Comparison of ENCODE assay signal across 18 cellular contexts in the genomic region with DNA sequence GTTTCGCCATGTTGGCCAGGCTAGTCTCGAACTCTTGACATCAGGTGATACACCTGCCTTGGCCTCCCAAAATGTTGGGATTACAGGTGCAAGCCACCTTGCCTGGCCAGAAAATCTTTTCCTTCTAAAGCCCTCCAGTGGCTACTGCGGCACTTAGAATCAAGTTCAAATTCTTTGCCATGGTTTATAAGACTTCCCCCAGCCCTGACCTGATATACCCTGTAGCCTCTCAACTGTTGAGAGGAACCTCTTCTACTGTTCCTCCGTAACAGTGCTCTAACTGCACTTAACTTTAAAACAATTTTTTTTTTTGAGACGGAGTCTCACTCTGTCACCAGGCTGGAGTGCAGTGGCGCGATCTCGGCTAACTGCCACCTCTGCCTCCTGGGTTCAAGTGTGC.
DNase-seq lines count a peak whose midpoint lies in the region; ATAC-seq and TF ChIP-seq lines count a peak whose summit lies in the region.
"Had no signal": no experiment of that assay in that cellular context is flagged by ENCODE, and none has a peak within 500 bp of the region (broad histone marks: within the 10 kb centered on the region; RNA-seq: fewer than 3 reads in every experiment).

No MANE protein-coding gene starts in this region.

- H3K36me3 ChIP-seq in BLaER1 treated with 17β-estradiol and CSF1 and Interleukin-3, amounts not matched to agents 10 nM and 100 nM = no peaks in the 10 kb centered on the region
- no peaks in the 10 kb centered on the region for H3K36me3 ChIP-seq in DOHH2 (ENCODE audit: control insufficient read depth, low read length)
- no peaks in the 10 kb centered on the region for H3K36me3 ChIP-seq in naive thymus-derived CD4-positive, alpha-beta T cell (ENCODE audit: control insufficient read depth in 2 of 3, insufficient read depth in 3 of 3, low read length in 3 of 3)
- H3K36me3 ChIP-seq: heart right ventricle, prostate gland had no signal

- intact Hi-C loops in activated T-helper 1 cell treated with anti-CD3 and anti-CD28 coated beads, Interleukin-12 subunit alpha, Interleukin-12 subunit beta, Interleukin-2, Interleukin-4 antibody, amounts not matched to agents 30 ng/mL and 10 ng/mL and 1 ng/mL, durations not matched to agents 14 hours and 24 hours and 36 hours (cut with micrococcal nuclease) = loop anchor here (2.0 kb wide), 1 partner anchor 36 kb away; no protein-coding TSS in a partner anchor
- intact Hi-C loops in naive thymus-derived CD4-positive, alpha-beta T cell (cut with micrococcal nuclease) = loop anchor here (2.0 to 5.0 kb wide), 2 partner anchors 83 to 84 kb away; no protein-coding TSS in a partner anchor
- intact Hi-C loops in dorsolateral prefrontal cortex (cut with DNase I) = no loop called here

- no peaks in the 10 kb centered on the region for H3K79me2 ChIP-seq in DOHH2 (ENCODE audit: control insufficient read depth, low read length)

- H4K20me1 ChIP-seq in BLaER1 treated with 17β-estradiol and CSF1 and Interleukin-3, amounts not matched to agents 10 nM and 100 nM = no peaks in the 10 kb centered on the region
- H4K20me1 ChIP-seq in DOHH2 (ENCODE audit: control insufficient read depth, insufficient read depth, low read depth, low read length) = no peaks in the 10 kb centered on the region

- POLR2A ChIA-PET in naive thymus-derived CD4-positive, alpha-beta T cell (lab: Charles Lee) = interaction anchor here (0.6 kb wide), 1 partner anchor 25 kb away, joined by 4 read pairs; no protein-coding TSS in a partner anchor

- H3K36me3 Mint-ChIP-seq in activated T-helper 1 cell treated with anti-CD3 and anti-CD28 coated beads, Interleukin-12 subunit alpha, Interleukin-12 subunit beta, Interleukin-2, Interleukin-4 antibody, amounts not matched to agents 30 ng/mL and 10 ng/mL and 1 ng/mL, durations not matched to agents 14 hours and 24 hours and 36 hours (ENCODE audit: low read depth) = peaks cover 10% of the 10 kb centered on the region
- peaks cover 0 to 21% (median 3%) of the 10 kb centered on the region in 5 donors for H3K36me3 Mint-ChIP-seq in naive thymus-derived CD4-positive, alpha-beta T cell

- no peak overlapping the region for H3K9ac ChIP-seq in BLaER1 treated with 17β-estradiol and CSF1 and Interleukin-3, amounts not matched to agents 10 nM and 100 nM

- no peak for ATAC-seq in naive thymus-derived CD4-positive, alpha-beta T cell
- ATAC-seq in GM21737 (IDR thresholded peaks at IDR 0.05; ENCODE audit: unreplicated experiment) = no peak

- no peaks in the 10 kb centered on the region for H3K27me3 ChIP-seq in BLaER1 treated with 17β-estradiol and CSF1 and Interleukin-3, amounts not matched to agents 10 nM and 100 nM
- H3K27me3 ChIP-seq in DOHH2 (ENCODE audit: control insufficient read depth, low read length) = no peaks in the 10 kb centered on the region
- no peaks in the 10 kb centered on the region for H3K27me3 ChIP-seq in naive thymus-derived CD4-positive, alpha-beta T cell (ENCODE audit: control insufficient read depth in 2 of 2, insufficient read depth in 2 of 2, low read length in 2 of 2)
- H3K27me3 ChIP-seq in dorsolateral prefrontal cortex = peaks cover 0 to 4% (median 0%) of the 10 kb centered on the region in 45 donors
- H3K27me3 ChIP-seq: heart right ventricle had no signal

- no peaks in the 10 kb centered on the region for H3K9me2 ChIP-seq in DOHH2 (replicated peaks; ENCODE audit: control insufficient read depth, low read length)

- H3K27ac ChIP-seq in BLaER1 treated with 17β-estradiol and CSF1 and Interleukin-3, amounts not matched to agents 10 nM and 100 nM = peak overlapping the region in 6 of 11 experiments; percentile 9 to 22 (median 13); a peak in 5 of 22 replicates
- H3K27ac ChIP-seq in DOHH2 (ENCODE audit: low read depth, low read length) = no peak overlapping the region
- H3K27ac ChIP-seq in naive thymus-derived CD4-positive, alpha-beta T cell (ENCODE audit: low read depth, low read length) = no peak overlapping the region
- no peak overlapping the region for H3K27ac ChIP-seq in dorsolateral prefrontal cortex
- H3K27ac ChIP-seq: prostate gland had no signal

- H3K4me3 ChIP-seq in BLaER1 treated with 17β-estradiol and CSF1 and Interleukin-3, amounts not matched to agents 10 nM and 100 nM = no peak overlapping the region
- H3K4me3 ChIP-seq in DOHH2 (ENCODE audit: low read length) = no peak overlapping the region
- no peak overlapping the region for H3K4me3 ChIP-seq in naive thymus-derived CD4-positive, alpha-beta T cell (ENCODE audit: low read length)
- H3K4me3 ChIP-seq in dorsolateral prefrontal cortex = no peak overlapping the region
- H3K4me3 ChIP-seq: heart right ventricle, lung, prostate gland had no signal

- peaks cover 55 to 68% (median 61%) of the 10 kb centered on the region in 10 experiments for H3K4me1 ChIP-seq in BLaER1 treated with 17β-estradiol and CSF1 and Interleukin-3, amounts not matched to agents 10 nM and 100 nM
- H3K4me1 ChIP-seq in DOHH2 (ENCODE audit: control insufficient read depth, low read length) = peaks cover 67% of the 10 kb centered on the region
- peaks cover 27 to 39% of the 10 kb centered on the region in 2 donors for H3K4me1 ChIP-seq in naive thymus-derived CD4-positive, alpha-beta T cell (ENCODE audit: control insufficient read depth in 2 of 2, insufficient read depth in 2 of 2, low read length in 2 of 2)
- H3K4me1 ChIP-seq: prostate gland had no signal

- H3K4me2 ChIP-seq in BLaER1 treated with 17β-estradiol and CSF1 and Interleukin-3, amounts not matched to agents 10 nM and 100 nM = peak overlapping the region; percentile 24 to 76 (median 45); a peak in 18 of 22 replicates
- peak overlapping the region; percentile 42; the same call in 1 of the 2 replicates for H3K4me2 ChIP-seq in DOHH2 (ENCODE audit: low read length)

- CTCF ChIA-PET in naive thymus-derived CD4-positive, alpha-beta T cell (lab: Charles Lee) = no interaction called here

- H3K4me3 Mint-ChIP-seq in activated T-helper 1 cell treated with anti-CD3 and anti-CD28 coated beads, Interleukin-12 subunit alpha, Interleukin-12 subunit beta, Interleukin-2, Interleukin-4 antibody, amounts not matched to agents 30 ng/mL and 10 ng/mL and 1 ng/mL, durations not matched to agents 14 hours and 24 hours and 36 hours = peak overlapping the region; percentile 75
- H3K4me3 Mint-ChIP-seq in naive thymus-derived CD4-positive, alpha-beta T cell = peak overlapping the region in 6 of 10 donors; percentile 64 to 88 (median 78)
- H3K4me3 Mint-ChIP-seq: HFFc6 had no signal

- H3K9me3 Mint-ChIP-seq in activated T-helper 1 cell treated with anti-CD3 and anti-CD28 coated beads, Interleukin-12 subunit alpha, Interleukin-12 subunit beta, Interleukin-2, Interleukin-4 antibody, amounts not matched to agents 30 ng/mL and 10 ng/mL and 1 ng/mL, durations not matched to agents 14 hours and 24 hours and 36 hours = peaks cover 12% of the 10 kb centered on the region
- peaks cover 0 to 9% (median 3%) of the 10 kb centered on the region in 11 donors for H3K9me3 Mint-ChIP-seq in naive thymus-derived CD4-positive, alpha-beta T cell

- H3K27me3 Mint-ChIP-seq in activated T-helper 1 cell treated with anti-CD3 and anti-CD28 coated beads, Interleukin-12 subunit alpha, Interleukin-12 subunit beta, Interleukin-2, Interleukin-4 antibody, amounts not matched to agents 30 ng/mL and 10 ng/mL and 1 ng/mL, durations not matched to agents 14 hours and 24 hours and 36 hours (ENCODE audit: insufficient read depth) = no peaks in the 10 kb centered on the region
- H3K27me3 Mint-ChIP-seq in naive thymus-derived CD4-positive, alpha-beta T cell = no peaks in the 10 kb centered on the region

- peaks cover 0 to 36% (median 24%) of the 10 kb centered on the region in 11 experiments; a peak in 17 of 22 replicates for H3K9me3 ChIP-seq in BLaER1 treated with 17β-estradiol and CSF1 and Interleukin-3, amounts not matched to agents 10 nM and 100 nM (replicated peaks in 1 of 11)
- 0 out of 2 replicates have a peak, but pooled peaks cover 2% of the 10 kb centered on the region for H3K9me3 ChIP-seq in DOHH2 (ENCODE audit: control insufficient read depth, insufficient read depth, low read length)
- no peaks in the 10 kb centered on the region for H3K9me3 ChIP-seq in naive thymus-derived CD4-positive, alpha-beta T cell (ENCODE audit: control insufficient read depth in 2 of 3, low read length in 3 of 3)
- H3K9me3 ChIP-seq: heart right ventricle, prostate gland had no signal

- H3K27ac Mint-ChIP-seq in activated T-helper 1 cell treated with anti-CD3 and anti-CD28 coated beads, Interleukin-12 subunit alpha, Interleukin-12 subunit beta, Interleukin-2, Interleukin-4 antibody, amounts not matched to agents 30 ng/mL and 10 ng/mL and 1 ng/mL, durations not matched to agents 14 hours and 24 hours and 36 hours = peak overlapping the region; percentile 92
- peak overlapping the region; percentile 67 to 99 (median 94) for H3K27ac Mint-ChIP-seq in naive thymus-derived CD4-positive, alpha-beta T cell

- DNase-seq in activated T-helper 1 cell treated with anti-CD3 and anti-CD28 coated beads, Interleukin-12 subunit alpha, Interleukin-12 subunit beta, Interleukin-2, Interleukin-4 antibody, amounts not matched to agents 30 ng/mL and 10 ng/mL and 1 ng/mL, durations not matched to agents 14 hours and 24 hours and 36 hours (ENCODE audit: low spot score) = no peak
- no peak for DNase-seq in naive thymus-derived CD4-positive, alpha-beta T cell
- DNase-seq in NCI-H524 treated with DMSO at 0.1 percent for 48 hours (lab: John Stamatoyannopoulos, UW) = no peak
- DNase-seq in activated effector memory CD4-positive, alpha-beta T cell treated with Interleukin-2 at 50 U/mL for 16 hours = no peak
- DNase-seq in dorsolateral prefrontal cortex = no peak
- DNase-seq: cerebellar nuclear complex, HFFc6, NCI-H1092, NCI-H2029 treated with DMSO at 0.1 percent for 48 hours, NCI-H446, SIG-M5, T1000 had no signal

- peaks cover 62% of the 10 kb centered on the region for H3K4me1 Mint-ChIP-seq in activated T-helper 1 cell treated with anti-CD3 and anti-CD28 coated beads, Interleukin-12 subunit alpha, Interleukin-12 subunit beta, Interleukin-2, Interleukin-4 antibody, amounts not matched to agents 30 ng/mL and 10 ng/mL and 1 ng/mL, durations not matched to agents 14 hours and 24 hours and 36 hours (ENCODE audit: low read depth)
- H3K4me1 Mint-ChIP-seq in naive thymus-derived CD4-positive, alpha-beta T cell = peaks cover 30 to 71% (median 60%) of the 10 kb centered on the region in 7 donors

- peaks cover 26% of the 10 kb centered on the region for H3F3A ChIP-seq in DOHH2 (ENCODE audit: control insufficient read depth, insufficient read depth)

- no peak for TF ChIP-seq CTCF in DOHH2 (IDR thresholded peaks at IDR 0.05; ENCODE audit: low read depth, low read length, poor library complexity, severe bottlenecking)
- TF ChIP-seq CTCF in dorsolateral prefrontal cortex (IDR thresholded peaks at IDR 0.05 in 54 of 56, conservative IDR thresholded peaks at IDR 0.05 in 2 of 56; ENCODE audit: low read depth in 1 of 56, partially characterized antibody in 56 of 56) = no peak

Comparison
In these comparisons a context has a peak if more than half of its experiments do, and no peak if none do; other contexts are left out.
1. H3K27ac ChIP-seq: peak in BLaER1 treated with 17β-estradiol and CSF1 and Interleukin-3, amounts not matched to agents 10 nM and 100 nM (6 of 11); none in DOHH2 (single experiment), naive thymus-derived CD4-positive, alpha-beta T cell (single experiment) and dorsolateral prefrontal cortex (0 of 59).
2. intact Hi-C loops: an anchor here in activated T-helper 1 cell treated with anti-CD3 and anti-CD28 coated beads, Interleukin-12 subunit alpha, Interleukin-12 subunit beta, Interleukin-2, Interleukin-4 antibody, amounts not matched to agents 30 ng/mL and 10 ng/mL and 1 ng/mL, durations not matched to agents 14 hours and 24 hours and 36 hours (2.0 kb wide) and naive thymus-derived CD4-positive, alpha-beta T cell (2.0 to 5.0 kb wide); none called in dorsolateral prefrontal cortex.